ENCODE assay signal across 8 cellular contexts in the genomic region with DNA sequence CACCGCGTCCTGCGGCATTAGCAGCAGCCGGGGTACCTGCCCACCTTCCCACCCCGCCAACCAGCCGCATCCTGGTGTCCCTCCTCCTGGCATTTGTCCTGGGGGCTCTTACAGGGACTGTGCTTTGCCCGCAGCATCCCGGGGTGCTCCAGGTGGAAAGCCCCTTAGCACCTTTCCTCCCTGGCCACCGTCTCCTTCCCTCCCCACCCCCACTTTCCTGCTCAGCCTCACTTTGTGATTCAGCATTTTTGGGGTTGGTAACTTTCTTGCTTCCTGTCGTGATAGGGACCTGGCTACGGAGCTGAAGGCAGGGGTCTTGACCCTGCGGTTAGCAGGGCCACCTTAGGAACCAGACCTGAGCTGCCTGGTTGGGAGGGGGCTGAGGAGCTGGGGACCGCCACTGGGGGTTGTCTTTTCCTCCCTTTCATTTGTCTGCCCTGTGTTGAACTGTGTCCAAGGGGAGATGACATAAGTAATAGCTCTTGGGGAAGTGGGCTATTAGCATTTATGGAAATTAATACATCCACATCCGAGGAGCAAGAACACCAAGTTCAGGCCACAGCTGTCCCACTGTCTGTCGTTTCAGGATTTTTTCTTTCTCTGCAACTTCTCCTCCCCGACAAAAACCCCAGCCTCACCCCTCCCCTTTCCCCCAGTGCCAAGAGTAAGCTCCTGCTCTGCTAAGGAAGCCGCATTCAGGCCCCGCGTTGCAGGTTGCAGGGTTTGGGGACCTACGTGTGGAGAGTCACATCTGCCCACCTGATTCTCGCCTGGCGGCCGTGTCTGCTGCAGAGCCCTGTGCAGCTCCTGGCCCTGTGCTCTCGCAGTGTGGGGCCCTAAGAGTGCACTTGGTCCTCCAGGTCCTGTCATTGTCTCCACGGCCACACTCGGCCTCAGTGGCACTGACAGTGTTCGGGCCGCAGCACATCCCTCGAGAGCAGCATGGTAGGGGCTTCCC. TPM values are rescaled to one million over a fixed set of nuclear protein-coding genes. Genes with fewer than 3 reads are reported as not detected.
DNase-seq lines count a peak whose midpoint lies in the region; ATAC-seq, FAIRE-seq and TF ChIP-seq lines count a peak whose summit lies in the region.

No MANE protein-coding gene starts in this region.

- H3K9me3 ChIP-seq in SK-N-MC (ENCODE audit: low read depth, low read length) = no peaks in the 10 kb centered on the region
- no peaks in the 10 kb centered on the region for H3K9me3 ChIP-seq in ectodermal cell (ENCODE audit: control insufficient read depth, low read length)
- no peaks in the 10 kb centered on the region for H3K9me3 ChIP-seq in osteoblast (ENCODE audit: low read depth, low read length)

- H3K27ac ChIP-seq in SK-N-MC (no peak overlapping the region), ectodermal cell (ENCODE audit: insufficient read depth, low read depth, low read length, poor library complexity, severe bottlenecking) (no peak overlapping the region), osteoblast (ENCODE audit: low read depth, low read length) (no peak overlapping the region), substantia nigra (ENCODE audit: low read depth, low read length, poor library complexity, severe bottlenecking) (no peak overlapping the region)

- FAIRE-seq in GM12892 (lab: Jason Lieb, UNC) = peak; percentile 79

- H4K20me1 ChIP-seq in osteoblast (ENCODE audit: insufficient read depth, low read length) = peaks cover 4% of the 10 kb centered on the region

- H3K4me2 ChIP-seq in osteoblast (ENCODE audit: insufficient read depth, low read length) = peak overlapping the region; percentile 98

- ATAC-seq in GM18498 (IDR thresholded peaks at IDR 0.05; ENCODE audit: unreplicated experiment) = no peak

- H3K36me3 ChIP-seq in SK-N-MC (ENCODE audit: insufficient read depth, low read length) (no peaks in the 10 kb centered on the region), ectodermal cell (ENCODE audit: control insufficient read depth, insufficient read depth, low read length) (no peaks in the 10 kb centered on the region), osteoblast (ENCODE audit: insufficient read depth, low read length) (no peaks in the 10 kb centered on the region)

- no peak overlapping the region for H3K9ac ChIP-seq in SK-N-MC (ENCODE audit: insufficient read length)

- peak overlapping the region; percentile 99 for H3K4me3 ChIP-seq in SK-N-MC
- H3K4me3 ChIP-seq in ectodermal cell (ENCODE audit: insufficient read depth, low read depth, low read length) = peak overlapping the region; percentile 58
- peak overlapping the region; percentile 92 for H3K4me3 ChIP-seq in osteoblast (ENCODE audit: insufficient read depth, low read length)

- 33 to 34% methylated on average over 29 of the region's 29 CpGs for WGBS in ectodermal cell, 2 experiments

- peaks cover 18% of the 10 kb centered on the region for H3K79me2 ChIP-seq in osteoblast (ENCODE audit: insufficient read depth, low read length)

- DNase-seq in GM12892 (ENCODE audit: insufficient read length) (no peak), SK-N-MC (ENCODE audit: low read depth, low spot score) (no peak), osteoblast (ENCODE audit: insufficient read length, low spot score, missing footprints) (peak; percentile 86), substantia nigra (lab: John Stamatoyannopoulos, UW) (no peak), DMS153 treated with DMSO at 0.1 percent for 48 hours (lab: John Stamatoyannopoulos, UW; ENCODE audit: unreplicated experiment) (no peak), amygdala (lab: John Stamatoyannopoulos, UW) (no peak)

- no peak; the same call in 1 of the 2 replicates for TF ChIP-seq POLR2A in GM12892 (IDR thresholded peaks at IDR 0.05; ENCODE audit: low read depth, low read length)

- TF ChIP-seq CTCF in osteoblast (IDR thresholded peaks at IDR 0.05; ENCODE audit: extremely low read depth, low read depth, low read length) = no peak

- peak overlapping the region; percentile 81 for H2AFZ ChIP-seq in osteoblast (ENCODE audit: low read length)

- H3K27me3 ChIP-seq in ectodermal cell (ENCODE audit: control insufficient read depth, insufficient read depth, low read length, poor library complexity, severe bottlenecking) (peaks cover 16% of the 10 kb centered on the region), osteoblast (ENCODE audit: insufficient read depth, low read length) (no peaks in the 10 kb centered on the region)

- H3K4me1 ChIP-seq in ectodermal cell (ENCODE audit: control insufficient read depth, insufficient read depth, low read length) = peaks cover 8% of the 10 kb centered on the region
- peaks cover 15% of the 10 kb centered on the region for H3K4me1 ChIP-seq in osteoblast (ENCODE audit: insufficient read depth, low read length)

RNA-seq across cellular contexts. Expression of a gene that starts 1.6 kb away (rescaled TPM):
- polyA plus RNA-seq in GM12892 (2012; ENCODE audit: missing spikeins) = 4.7 TPM
- polyA plus RNA-seq in ectodermal cell (2013, experiment 1 of 4) = 19.6 TPM
- polyA plus RNA-seq in ectodermal cell (2013, experiment 2 of 4) = 22.0 TPM
- 15.7 TPM for polyA plus RNA-seq in ectodermal cell (2013, experiment 3 of 4)
- 18.4 TPM for polyA plus RNA-seq in ectodermal cell (2013, experiment 4 of 4)
- 6.5 and 8.0 TPM in 2 replicates for total RNA-seq in osteoblast

RNA-seq across cellular contexts. Expression of a gene that starts 51.9 kb away (rescaled TPM):
- 50.2 TPM for polyA plus RNA-seq in GM12892 (2012; ENCODE audit: missing spikeins)
- 7.4 TPM for polyA plus RNA-seq in ectodermal cell (2013, experiment 1 of 4)
- polyA plus RNA-seq in ectodermal cell (2013, experiment 2 of 4) = 10.3 TPM
- polyA plus RNA-seq in ectodermal cell (2013, experiment 3 of 4) = 6.8 TPM
- polyA plus RNA-seq in ectodermal cell (2013, experiment 4 of 4) = 8.1 TPM
- 5.0 and 5.8 TPM in 2 replicates for total RNA-seq in osteoblast
